ENCODE assay signal across 8 cellular contexts in the genomic region with DNA sequence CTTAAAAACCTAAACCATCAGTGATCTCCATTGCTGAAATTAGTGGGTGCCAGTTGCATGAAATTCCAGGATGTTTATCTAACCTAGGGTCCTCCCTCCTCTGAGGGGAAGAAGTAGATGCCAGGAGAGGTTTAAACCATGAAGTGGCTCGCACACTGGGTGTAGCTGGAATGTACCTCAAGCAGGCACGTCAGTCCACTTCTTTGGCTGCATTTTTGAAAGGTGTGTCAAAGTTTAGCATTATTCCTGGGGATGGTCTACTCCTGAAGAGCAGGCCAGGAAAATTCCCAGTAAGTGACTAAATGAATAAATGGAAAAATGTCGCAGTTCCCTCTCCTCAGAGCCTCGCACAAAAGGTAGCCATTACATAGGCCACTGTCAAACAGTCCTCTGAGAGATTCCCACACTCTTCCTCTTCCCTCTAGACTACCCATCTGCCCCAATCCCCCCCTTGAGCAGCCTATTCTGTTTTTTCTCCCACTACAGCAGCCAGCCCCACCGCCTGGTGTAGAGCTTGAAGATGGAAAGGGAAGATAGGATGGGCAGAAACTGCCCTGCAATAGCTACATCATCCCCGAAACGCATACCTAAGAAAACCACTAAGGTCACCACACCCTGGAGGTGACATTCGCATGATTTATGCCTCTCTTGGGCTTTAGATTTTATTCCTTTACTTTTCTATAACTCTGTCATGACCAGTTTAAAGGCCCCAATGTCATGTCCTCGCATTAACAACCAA. TPM values are rescaled to one million over a fixed set of nuclear protein-coding genes. Genes with fewer than 3 reads are reported as not detected.
DNase-seq lines count a peak whose midpoint lies in the region; ATAC-seq, FAIRE-seq and TF ChIP-seq lines count a peak whose summit lies in the region.

No MANE protein-coding gene starts in this region.

- no peak overlapping the region for H3K4me3 ChIP-seq in endothelial cell of umbilical vein (replicated peaks in 1 of 3; ENCODE audit: insufficient read depth in 1 of 3, low read depth in 1 of 3, low read length in 3 of 3)

- no peak for ATAC-seq in HG03108 (IDR thresholded peaks at IDR 0.05; ENCODE audit: unreplicated experiment)

- H3K27ac ChIP-seq in endothelial cell of umbilical vein (ENCODE audit: insufficient read depth, low read depth, low read length), result no peak overlapping the region

- H4K20me1 ChIP-seq in endothelial cell of umbilical vein (replicated peaks; ENCODE audit: control insufficient read depth, extremely low read depth, insufficient read depth, low read length), result peaks cover 5% of the 10 kb centered on the region

- H2AFZ ChIP-seq in endothelial cell of umbilical vein (ENCODE audit: low read depth, low read length), result peak overlapping the region; percentile 25

- no peak overlapping the region for H3K27ac Mint-ChIP-seq in progenitor cell of endocrine pancreas

- CTCF ChIA-PET in endothelial cell of umbilical vein (lab: Charles Lee), result interaction anchor here (1.7 to 3.0 kb wide), 2 partner anchors 17 to 59 kb away, joined by 4 to 15 read pairs; no protein-coding TSS in a partner anchor

- BruUV-seq in endothelial cell of umbilical vein (replicated peaks; lab: Mats Ljungman, UMichigan), result no TSS peak

- no peaks in the 10 kb centered on the region for H3K27me3 Mint-ChIP-seq in progenitor cell of endocrine pancreas

- peak overlapping the region; percentile 9 for H3K4me2 ChIP-seq in endothelial cell of umbilical vein (ENCODE audit: insufficient read depth, low read length)

- H3K4me1 Mint-ChIP-seq in progenitor cell of endocrine pancreas (ENCODE audit: low read depth), result peaks cover 15% of the 10 kb centered on the region

- no peak for TF ChIP-seq CTCF in GM13977 (IDR thresholded peaks at IDR 0.05; ENCODE audit: extremely low read depth, insufficient read depth, missing control alignments)
- no peak for TF ChIP-seq CTCF in endothelial cell of umbilical vein (IDR thresholded peaks at IDR 0.05; ENCODE audit: extremely low read depth in 1 of 2, insufficient read depth in 1 of 2, low read depth in 1 of 2, low read length in 2 of 2)
- TF ChIP-seq CTCF in progenitor cell of endocrine pancreas (IDR thresholded peaks at IDR 0.05; ENCODE audit: unreplicated experiment), result no peak

- peak; percentile 20 for DNase-seq in GM13977 (ENCODE audit: low spot score)
- peak; percentile 43 for DNase-seq in RCC 7860 (ENCODE audit: low spot score)
- no peak for DNase-seq in endothelial cell of umbilical vein (ENCODE audit: low read depth, low spot score)
- DNase-seq in progenitor cell of endocrine pancreas (ENCODE audit: low spot score, unreplicated experiment), result no peak
- DNase-seq in foreskin melanocyte, result no peak
- no peak for DNase-seq in NCI-H82 (lab: John Stamatoyannopoulos, UW)
- DNase-seq in NCI-H128 (lab: John Stamatoyannopoulos, UW; ENCODE audit: unreplicated experiment), result no peak

- H3K27me3 ChIP-seq in endothelial cell of umbilical vein (ENCODE audit: control insufficient read depth in 2 of 2, insufficient read depth in 2 of 2, low read length in 2 of 2), result no peaks in the 10 kb centered on the region

- in situ Hi-C loops in GM13977 (cut with MboI; ENCODE audit: low pct_unique_long_range_greater_than_20kb, low sequenced_read_pairs, unreplicated experiment), result no loop called here

- H3K9me1 ChIP-seq in endothelial cell of umbilical vein (replicated peaks; ENCODE audit: control insufficient read depth, extremely low read depth, insufficient read depth, low read length), result no peaks in the 10 kb centered on the region

- dilution Hi-C loops in endothelial cell of umbilical vein (cut with MboI; ENCODE audit: extremely low pct_ligation_motif_present, low sequenced_read_pairs), result no loop called here

- no peak for TF ChIP-seq POLR2A in endothelial cell of umbilical vein (IDR thresholded peaks at IDR 0.05; ENCODE audit: low read depth, low read length)

- peaks cover 12% of the 10 kb centered on the region for H3K4me1 ChIP-seq in endothelial cell of umbilical vein (ENCODE audit: control insufficient read depth, extremely low read depth, insufficient read depth, low read length)

- no peaks in the 10 kb centered on the region for H3K9me3 ChIP-seq in endothelial cell of umbilical vein (replicated peaks; ENCODE audit: control insufficient read depth, insufficient read depth, low read length)

- peaks cover 43% of the 10 kb centered on the region for H3K79me2 ChIP-seq in endothelial cell of umbilical vein (ENCODE audit: control insufficient read depth, insufficient read depth, low read length)

- H3K9me3 Mint-ChIP-seq in progenitor cell of endocrine pancreas (ENCODE audit: low read depth), result no peaks in the 10 kb centered on the region

- no peaks in the 10 kb centered on the region for H3K36me3 ChIP-seq in endothelial cell of umbilical vein (ENCODE audit: control insufficient read depth in 2 of 2, extremely low read depth in 1 of 2, insufficient read depth in 2 of 2, low read length in 2 of 2)

- intact Hi-C loops in endothelial cell of umbilical vein (cut with micrococcal nuclease), result no loop called here

- no peak overlapping the region for H3K9ac ChIP-seq in endothelial cell of umbilical vein (replicated peaks; ENCODE audit: extremely low read depth, insufficient read depth, low read length)

- POLR2A ChIA-PET in endothelial cell of umbilical vein (lab: Charles Lee), result no interaction called here

- no peaks in the 10 kb centered on the region for H3K36me3 Mint-ChIP-seq in progenitor cell of endocrine pancreas (ENCODE audit: insufficient read depth)

- FAIRE-seq in RCC 7860 (lab: Jason Lieb, UNC) (no peak), endothelial cell of umbilical vein (lab: Jason Lieb, UNC) (no peak)

- peak overlapping the region; percentile 90 for H3K4me3 Mint-ChIP-seq in progenitor cell of endocrine pancreas (ENCODE audit: low read depth)

TF ChIP-seq in endothelial cell of umbilical vein, 7 proteins besides CTCF, POLR2A, EP300 and RAD21:
- TF ChIP-seq EZH2 (IDR thresholded peaks at IDR 0.05; ENCODE audit: borderline replicate concordance, low read depth, low read length, severe bottlenecking) (no peak), FOS (IDR thresholded peaks at IDR 0.05; ENCODE audit: borderline replicate concordance, insufficient read depth, low read length) (no peak), JUN (IDR thresholded peaks at IDR 0.05; ENCODE audit: borderline replicate concordance, insufficient read depth, insufficient read length, low read depth) (no peak), MYC (IDR thresholded peaks at IDR 0.05; ENCODE audit: low read depth, low read length) (no peak), POLR2AphosphoS5 (IDR thresholded peaks at IDR 0.05; ENCODE audit: insufficient read depth, low read depth, low read length) (no peak), GATA2 (IDR thresholded peaks at IDR 0.05; ENCODE audit: insufficient read depth, insufficient read length, low read depth, low read length) (no peak)
- TF ChIP-seq, protein P1, sequence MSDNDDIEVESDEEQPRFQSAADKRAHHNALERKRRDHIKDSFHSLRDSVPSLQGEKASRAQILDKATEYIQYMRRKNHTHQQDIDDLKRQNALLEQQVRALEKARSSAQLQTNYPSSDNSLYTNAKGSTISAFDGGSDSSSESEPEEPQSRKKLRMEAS (IDR thresholded peaks at IDR 0.05; ENCODE audit: insufficient read depth, insufficient read length), result no peak

RNA-seq across cellular contexts. Expression of a gene that starts 0.7 kb away (rescaled TPM):
- total RNA-seq in endothelial cell of umbilical vein (63.7 and 64.3 TPM in 2 replicates), progenitor cell of endocrine pancreas (37.4 and 40.0 TPM in 2 replicates)
- polyA plus RNA-seq in endothelial cell of umbilical vein, result 7.6 and 10.4 TPM in 2 replicates
- 11.2 and 12.1 TPM in 2 replicates for polyA plus RNA-seq in endothelial cell of umbilical vein (2011; cell fraction: cytosol; rRNA removed)
- 11.2 and 15.0 TPM in 2 replicates for polyA plus RNA-seq in endothelial cell of umbilical vein (2011; cell fraction: nucleus; rRNA removed)
- polyA plus RNA-seq in endothelial cell of umbilical vein (2012), result 23.2 and 28.8 TPM in 2 replicates
- polyA minus RNA-seq in endothelial cell of umbilical vein, result 24.7 and 41.7 TPM in 2 replicates
- polyA minus RNA-seq in endothelial cell of umbilical vein (2011; cell fraction: cytosol; rRNA and poly(A)+ RNA removed), result 17.8 TPM
- 42.3 and 50.2 TPM in 2 replicates for polyA minus RNA-seq in endothelial cell of umbilical vein (2011; cell fraction: nucleus; rRNA and poly(A)+ RNA removed)

Comparison
In these comparisons a context has a peak if more than half of its experiments do, and no peak if none do; other contexts are left out.
1. DNase-seq: peak in GM13977 (single experiment) and RCC 7860 (single experiment); none in endothelial cell of umbilical vein (single experiment), progenitor cell of endocrine pancreas (single experiment), foreskin melanocyte (single experiment), NCI-H82 (single experiment) and NCI-H128 (single experiment).